ENCODE assay signal across 10 cellular contexts in genomic region chr19:741506-742131, GRCh38. TPM values are rescaled to one million over a fixed set of nuclear protein-coding genes. Genes with fewer than 3 reads are reported as not detected.
DNase-seq lines count a peak whose midpoint lies in the region; ATAC-seq and TF ChIP-seq lines count a peak whose summit lies in the region.
"Had no signal": no experiment of that assay in that cellular context is flagged by ENCODE, and none has a peak within 500 bp of the region (broad histone marks: within the 10 kb centered on the region; RNA-seq: fewer than 3 reads in every experiment).

No MANE protein-coding gene starts in this region.

- peak; percentile 47 for TF ChIP-seq CTCF in GM06990 (IDR thresholded peaks at IDR 0.05; ENCODE audit: insufficient read depth, low read length, poor library complexity, severe bottlenecking)
- TF ChIP-seq CTCF in foreskin keratinocyte (conservative IDR thresholded peaks at IDR 0.05): peak; percentile 42

- H3K4me3 ChIP-seq in GM06990 (replicated peaks; ENCODE audit: low read depth, low read length): no peak overlapping the region
- H3K4me3 ChIP-seq: pancreas had no signal

- H3K27me3 ChIP-seq in GM06990 (replicated peaks; ENCODE audit: control insufficient read depth, insufficient read depth, low read length): no peaks in the 10 kb centered on the region
- peaks cover 12% of the 10 kb centered on the region for H3K27me3 ChIP-seq in foreskin keratinocyte
- H3K27me3 ChIP-seq: pancreas had no signal

- H3K27ac ChIP-seq in foreskin keratinocyte: no peak overlapping the region
- H3K27ac ChIP-seq: pancreas had no signal

- ATAC-seq in foreskin keratinocyte: no peak
- ATAC-seq in activated CD4-positive, CD25-positive, alpha-beta regulatory T cell treated with anti-CD3 and anti-CD28 coated beads, Interleukin-2, amount 50 U/mL, for 24 hours: no peak

- no peaks in the 10 kb centered on the region for H3K36me3 ChIP-seq in GM06990 (ENCODE audit: control insufficient read depth, insufficient read depth, low read length)
- H3K36me3 ChIP-seq: pancreas had no signal

- H3K4me1 ChIP-seq in foreskin keratinocyte: no peaks in the 10 kb centered on the region
- H3K4me1 ChIP-seq: pancreas had no signal

- DNase-seq in COLO668 (lab: John Stamatoyannopoulos, UW; ENCODE audit: unreplicated experiment): peak; percentile 35
- DNase-seq in GM06990 (ENCODE audit: extremely low read depth, insufficient read length): no peak
- peak; percentile 41 for DNase-seq in OCI-M1 (lab: John Stamatoyannopoulos, UW)
- DNase-seq in foreskin keratinocyte: no peak
- DNase-seq in NCI-H1105 treated with DMSO at 0.1 percent for 48 hours (lab: John Stamatoyannopoulos, UW): no peak
- no peak for DNase-seq in AG08396 (ENCODE audit: low spot score)
- DNase-seq: NCI-H187 treated with DMSO at 0.1 percent for 48 hours had no signal

RNA-seq across cellular contexts. Expression of gene MISP, which starts 9.3 kb away (rescaled TPM):
- 50.0 and 55.4 TPM in 2 replicates for total RNA-seq in foreskin keratinocyte
- 40.2 and 45.5 TPM in 2 replicates for polyA plus RNA-seq in foreskin keratinocyte

RNA-seq across cellular contexts. Expression of gene PALM, which starts 32.9 kb away (rescaled TPM):
- total RNA-seq in foreskin keratinocyte: 0.04 and 0.10 TPM in 2 replicates
- polyA plus RNA-seq in foreskin keratinocyte: 0.03 and 0.06 TPM in 2 replicates

RNA-seq across cellular contexts. Expression of gene PRSS57, which starts 46.4 kb away (rescaled TPM):
- not detected in 2 replicates for total RNA-seq in foreskin keratinocyte
- not detected in 2 replicates for polyA plus RNA-seq in foreskin keratinocyte
- total RNA-seq: bronchial epithelial cell, pancreas had no signal
- polyA plus RNA-seq: pancreas had no signal

RNA-seq across cellular contexts. Expression of gene PTBP1, which starts 55.6 kb away (rescaled TPM):
- total RNA-seq in foreskin keratinocyte: 222 and 244 TPM in 2 replicates
- polyA plus RNA-seq in foreskin keratinocyte: 186 and 237 TPM in 2 replicates

Comparison
In these comparisons a context has a peak if more than half of its experiments do, and no peak if none do; other contexts are left out.
1. DNase-seq: peak in COLO668 (single experiment) and OCI-M1 (single experiment); none in GM06990 (single experiment), foreskin keratinocyte (0 of 2), NCI-H1105 treated with DMSO at 0.1 percent for 48 hours (single experiment) and AG08396 (single experiment).